18 cellular contexts compared by ENCODE assay signal in genomic region chr7:45224832-45225231, GRCh38.
A peak's percentile ranks its signal among the peaks of the same experiment; 100 is the strongest.
DNase-seq lines count a peak whose midpoint lies in the region; ATAC-seq and TF ChIP-seq lines count a peak whose summit lies in the region.
"Had no signal": no experiment of that assay in that cellular context is flagged by ENCODE, and none has a peak within 500 bp of the region (broad histone marks: within the 10 kb centered on the region; RNA-seq: fewer than 3 reads in every experiment).

No MANE protein-coding gene starts in this region.

- H3K27ac ChIP-seq in DND-41 (ENCODE audit: low read length) = no peak overlapping the region
- H3K27ac ChIP-seq: lower lobe of right lung, psoas muscle, tibial artery had no signal

- ATAC-seq in DND-41 (ENCODE audit: insufficient read depth, low read depth) = peak; percentile 72
- peak; percentile 53 for ATAC-seq in activated CD8-positive, alpha-beta T cell treated with anti-CD3 and anti-CD28 coated beads for 36 hours
- no peak for ATAC-seq in GM21447 (IDR thresholded peaks at IDR 0.05; ENCODE audit: unreplicated experiment)
- ATAC-seq: activated CD8-positive, alpha-beta memory T cell treated with anti-CD3 and anti-CD28 coated beads, Interleukin-2, amount 10 ng/mL, durations not matched to agents 7 days and 5 days; naive thymus-derived CD8-positive, alpha-beta T cell; Panc1; psoas muscle; stimulated activated effector memory CD8-positive, alpha-beta T cell treated with anti-CD3 and anti-CD28 coated beads, Interleukin-12 subunit alpha, Interleukin-12 subunit beta, amount 100 ng/mL, for 72 hours had no signal

- H3K4me1 Mint-ChIP-seq in activated CD8-positive, alpha-beta T cell treated with anti-CD3 and anti-CD28 coated beads for 36 hours (ENCODE audit: low read depth) = no peaks in the 10 kb centered on the region
- no peaks in the 10 kb centered on the region for H3K4me1 Mint-ChIP-seq in activated T-cell treated with anti-CD3 and anti-CD28 coated beads, Interleukin-2, amount 50 U/mL, for 24 hours (ENCODE audit: low read depth)
- H3K4me1 Mint-ChIP-seq: activated CD8-positive, alpha-beta memory T cell treated with anti-CD3 and anti-CD28 coated beads, Interleukin-2, amount 10 ng/mL, durations not matched to agents 7 days and 5 days; naive thymus-derived CD8-positive, alpha-beta T cell; stimulated activated effector memory CD8-positive, alpha-beta T cell treated with anti-CD3 and anti-CD28 coated beads, Interleukin-12 subunit alpha, Interleukin-12 subunit beta, amount 100 ng/mL, for 72 hours had no signal

- no peak overlapping the region for H3K4me3 ChIP-seq in DND-41 (ENCODE audit: low read depth in 1 of 2, low read length in 2 of 2)
- H3K4me3 ChIP-seq: lower lobe of right lung, psoas muscle, tibial artery had no signal

- DNase-seq in DND-41 = peak; percentile 36
- peak; percentile 23 for DNase-seq in ELF-1 (ENCODE audit: low read depth, low spot score)
- no peak for DNase-seq in activated CD8-positive, alpha-beta T cell treated with anti-CD3 and anti-CD28 coated beads for 36 hours
- peak; percentile 61 for DNase-seq in islet precursor cell
- DNase-seq in anterior cingulate cortex (lab: John Stamatoyannopoulos, UW) = no peak
- no peak for DNase-seq in activated T-cell treated with anti-CD3 and anti-CD28 coated beads, Interleukin-2, amount 50 U/mL, for 24 hours
- DNase-seq: activated CD8-positive, alpha-beta memory T cell treated with anti-CD3 and anti-CD28 coated beads, Interleukin-2, amount 10 ng/mL, durations not matched to agents 7 days and 5 days; activated effector memory CD4-positive, alpha-beta T cell treated with anti-CD3 and anti-CD28 coated beads, Interleukin-2, amount 50 U/mL, for 16 hours; BE2C; lower lobe of right lung; naive thymus-derived CD8-positive, alpha-beta T cell; NCI-H1105 treated with DMSO at 0.1 percent for 48 hours; NCI-H774; psoas muscle; tibial artery had no signal

- POLR2A ChIA-PET in activated CD8-positive, alpha-beta T cell treated with anti-CD3 and anti-CD28 coated beads for 36 hours (lab: Charles Lee) = no interaction called here

- no peaks in the 10 kb centered on the region for H3K36me3 ChIP-seq in DND-41 (ENCODE audit: insufficient read depth, low read length)
- H3K36me3 ChIP-seq: BE2C, lower lobe of right lung, tibial artery had no signal

- TF ChIP-seq CTCF in DND-41 (IDR thresholded peaks at IDR 0.05; ENCODE audit: borderline replicate concordance, extremely low read depth, low read length, poor library complexity, severe bottlenecking) = no peak
- TF ChIP-seq CTCF in activated CD8-positive, alpha-beta T cell treated with anti-CD3 and anti-CD28 coated beads for 36 hours (IDR thresholded peaks at IDR 0.05) = no peak

- peaks cover 15% of the 10 kb centered on the region for H3K27me3 Mint-ChIP-seq in activated CD8-positive, alpha-beta T cell treated with anti-CD3 and anti-CD28 coated beads for 36 hours
- peaks cover 31% of the 10 kb centered on the region for H3K27me3 Mint-ChIP-seq in activated T-cell treated with anti-CD3 and anti-CD28 coated beads, Interleukin-2, amount 50 U/mL, for 24 hours

- no peak overlapping the region for H3K27ac Mint-ChIP-seq in activated CD8-positive, alpha-beta T cell treated with anti-CD3 and anti-CD28 coated beads for 36 hours
- no peak overlapping the region for H3K27ac Mint-ChIP-seq in activated T-cell treated with anti-CD3 and anti-CD28 coated beads, Interleukin-2, amount 50 U/mL, for 24 hours
- H3K27ac Mint-ChIP-seq: activated CD8-positive, alpha-beta memory T cell treated with anti-CD3 and anti-CD28 coated beads, Interleukin-2, amount 10 ng/mL, durations not matched to agents 7 days and 5 days; naive thymus-derived CD8-positive, alpha-beta T cell; stimulated activated effector memory CD8-positive, alpha-beta T cell treated with anti-CD3 and anti-CD28 coated beads, Interleukin-12 subunit alpha, Interleukin-12 subunit beta, amount 100 ng/mL, for 72 hours had no signal

- H3K9ac ChIP-seq in DND-41 (ENCODE audit: low read depth, low read length) = no peak overlapping the region

- no peaks in the 10 kb centered on the region for H3K36me3 Mint-ChIP-seq in activated CD8-positive, alpha-beta T cell treated with anti-CD3 and anti-CD28 coated beads for 36 hours (ENCODE audit: low read depth)
- H3K36me3 Mint-ChIP-seq in activated T-cell treated with anti-CD3 and anti-CD28 coated beads, Interleukin-2, amount 50 U/mL, for 24 hours (ENCODE audit: low read depth) = no peaks in the 10 kb centered on the region
- H3K36me3 Mint-ChIP-seq: activated CD8-positive, alpha-beta memory T cell treated with anti-CD3 and anti-CD28 coated beads, Interleukin-2, amount 10 ng/mL, durations not matched to agents 7 days and 5 days; naive thymus-derived CD8-positive, alpha-beta T cell; stimulated activated effector memory CD8-positive, alpha-beta T cell treated with anti-CD3 and anti-CD28 coated beads, Interleukin-12 subunit alpha, Interleukin-12 subunit beta, amount 100 ng/mL, for 72 hours had no signal

- intact Hi-C loops in activated CD8-positive, alpha-beta T cell treated with anti-CD3 and anti-CD28 coated beads for 36 hours (cut with micrococcal nuclease) = no loop called here

- H3K9me3 ChIP-seq in DND-41 (ENCODE audit: insufficient read depth, low read length, severe bottlenecking) = no peaks in the 10 kb centered on the region
- H3K9me3 ChIP-seq: BE2C, lower lobe of right lung, psoas muscle, tibial artery had no signal

- no peak overlapping the region for H2AFZ ChIP-seq in DND-41 (ENCODE audit: low read depth, low read length)

- H3K27me3 ChIP-seq in DND-41 (ENCODE audit: insufficient read depth, low read length, poor library complexity) = peaks cover under 1% of the 10 kb centered on the region
- H3K27me3 ChIP-seq: BE2C had no signal

- peaks cover 6% of the 10 kb centered on the region for H4K20me1 ChIP-seq in DND-41 (ENCODE audit: insufficient read depth, low read length)

- CTCF ChIA-PET in activated CD8-positive, alpha-beta T cell treated with anti-CD3 and anti-CD28 coated beads for 36 hours (lab: Charles Lee) = interaction anchor here (1.1 kb wide), 1 partner anchor 19 kb away, joined by 3 read pairs; no protein-coding TSS in a partner anchor

- no peaks in the 10 kb centered on the region for H3K9me3 Mint-ChIP-seq in activated CD8-positive, alpha-beta T cell treated with anti-CD3 and anti-CD28 coated beads for 36 hours
- H3K9me3 Mint-ChIP-seq in activated T-cell treated with anti-CD3 and anti-CD28 coated beads, Interleukin-2, amount 50 U/mL, for 24 hours = no peaks in the 10 kb centered on the region
- H3K9me3 Mint-ChIP-seq: naive thymus-derived CD8-positive, alpha-beta T cell; stimulated activated effector memory CD8-positive, alpha-beta T cell treated with anti-CD3 and anti-CD28 coated beads, Interleukin-12 subunit alpha, Interleukin-12 subunit beta, amount 100 ng/mL, for 72 hours had no signal

- H3K4me3 Mint-ChIP-seq in activated CD8-positive, alpha-beta T cell treated with anti-CD3 and anti-CD28 coated beads for 36 hours = no peak overlapping the region
- H3K4me3 Mint-ChIP-seq in activated T-cell treated with anti-CD3 and anti-CD28 coated beads, Interleukin-2, amount 50 U/mL, for 24 hours = no peak overlapping the region
- H3K4me3 Mint-ChIP-seq: activated CD8-positive, alpha-beta memory T cell treated with anti-CD3 and anti-CD28 coated beads, Interleukin-2, amount 10 ng/mL, durations not matched to agents 7 days and 5 days; naive thymus-derived CD8-positive, alpha-beta T cell; stimulated activated effector memory CD8-positive, alpha-beta T cell treated with anti-CD3 and anti-CD28 coated beads, Interleukin-12 subunit alpha, Interleukin-12 subunit beta, amount 100 ng/mL, for 72 hours had no signal

- H3K4me2 ChIP-seq in DND-41 (ENCODE audit: insufficient read depth, low read length) = no peak overlapping the region

- no peaks in the 10 kb centered on the region for H3K4me1 ChIP-seq in DND-41 (ENCODE audit: insufficient read depth, low read length)
- H3K4me1 ChIP-seq: BE2C, psoas muscle, tibial artery had no signal

- H3K79me2 ChIP-seq in DND-41 (ENCODE audit: insufficient read depth, low read length) = no peaks in the 10 kb centered on the region

Comparison
In these comparisons a context has a peak if more than half of its experiments do, and no peak if none do; other contexts are left out.
1. DNase-seq: peak in DND-41 (single experiment), ELF-1 (single experiment) and islet precursor cell (single experiment); none in activated CD8-positive, alpha-beta T cell treated with anti-CD3 and anti-CD28 coated beads for 36 hours (single experiment), anterior cingulate cortex (0 of 58) and activated T-cell treated with anti-CD3 and anti-CD28 coated beads, Interleukin-2, amount 50 U/mL, for 24 hours (single experiment).